Comparison of ENCODE assay signal across 8 cellular contexts in genomic region chr1:2611034-2611501, GRCh38. TPM values are rescaled to one million over a fixed set of nuclear protein-coding genes. Genes with fewer than 3 reads are reported as not detected.
DNase-seq lines count a peak whose midpoint lies in the region; ATAC-seq and TF ChIP-seq lines count a peak whose summit lies in the region.

No MANE protein-coding gene starts in this region.

- POLR2A ChIA-PET in naive thymus-derived CD4-positive, alpha-beta T cell (lab: Charles Lee), result no interaction called here
- POLR2A ChIA-PET in activated CD4-positive, alpha-beta T cell treated with anti-CD3 and anti-CD28 coated beads, Interleukin-2, amount 10 ng/mL, durations not matched to agents 7 days and 5 days (lab: Charles Lee), result no interaction called here

- peaks cover 0 to 15% (median 6%) of the 10 kb centered on the region in 5 donors for H3K36me3 Mint-ChIP-seq in naive thymus-derived CD4-positive, alpha-beta T cell
- H3K36me3 Mint-ChIP-seq in activated CD4-positive, alpha-beta T cell treated with anti-CD3 and anti-CD28 coated beads, Interleukin-2, amount 10 ng/mL, durations not matched to agents 7 days and 5 days (ENCODE audit: low read depth), result no peaks in the 10 kb centered on the region

- H3K27me3 Mint-ChIP-seq in naive thymus-derived CD4-positive, alpha-beta T cell, result peaks cover 0 to 9% (median 0%) of the 10 kb centered on the region in 5 donors
- no peaks in the 10 kb centered on the region for H3K27me3 Mint-ChIP-seq in activated CD4-positive, alpha-beta T cell treated with anti-CD3 and anti-CD28 coated beads, Interleukin-2, amount 10 ng/mL, durations not matched to agents 7 days and 5 days

- H3K9me3 Mint-ChIP-seq in naive thymus-derived CD4-positive, alpha-beta T cell, result peaks cover 8 to 31% (median 19%) of the 10 kb centered on the region in 11 donors
- H3K9me3 Mint-ChIP-seq in activated CD4-positive, alpha-beta T cell treated with anti-CD3 and anti-CD28 coated beads, Interleukin-2, amount 10 ng/mL, durations not matched to agents 7 days and 5 days, result peaks cover 21% of the 10 kb centered on the region

- no peaks in the 10 kb centered on the region for H3K36me3 ChIP-seq in colonic mucosa
- no peaks in the 10 kb centered on the region for H3K36me3 ChIP-seq in naive thymus-derived CD4-positive, alpha-beta T cell (ENCODE audit: control insufficient read depth in 2 of 3, insufficient read depth in 3 of 3, low read length in 3 of 3)

- H3K4me3 ChIP-seq in colonic mucosa, result no peak overlapping the region
- no peak overlapping the region for H3K4me3 ChIP-seq in naive thymus-derived CD4-positive, alpha-beta T cell (ENCODE audit: low read length)

- peaks cover 3% of the 10 kb centered on the region for H3K27me3 ChIP-seq in colonic mucosa
- H3K27me3 ChIP-seq in naive thymus-derived CD4-positive, alpha-beta T cell (ENCODE audit: control insufficient read depth in 2 of 2, insufficient read depth in 2 of 2, low read length in 2 of 2), result no peaks in the 10 kb centered on the region

- ATAC-seq in naive thymus-derived CD4-positive, alpha-beta T cell, result peak; percentile 60
- ATAC-seq in HG03571 (IDR thresholded peaks at IDR 0.05; ENCODE audit: unreplicated experiment), result no peak
- no peak for ATAC-seq in HG03342 (IDR thresholded peaks at IDR 0.05; ENCODE audit: unreplicated experiment)

- no peak overlapping the region for H3K27ac ChIP-seq in colonic mucosa
- H3K27ac ChIP-seq in naive thymus-derived CD4-positive, alpha-beta T cell (ENCODE audit: low read depth, low read length), result no peak overlapping the region

- no peaks in the 10 kb centered on the region for H3K9me3 ChIP-seq in colonic mucosa
- peaks cover 0 to 14% (median 0%) of the 10 kb centered on the region in 3 experiments for H3K9me3 ChIP-seq in naive thymus-derived CD4-positive, alpha-beta T cell (ENCODE audit: control insufficient read depth in 2 of 3, low read length in 3 of 3)

- CTCF ChIA-PET in naive thymus-derived CD4-positive, alpha-beta T cell (lab: Charles Lee), result no interaction called here
- CTCF ChIA-PET in activated CD4-positive, alpha-beta T cell treated with anti-CD3 and anti-CD28 coated beads, Interleukin-2, amount 10 ng/mL, durations not matched to agents 7 days and 5 days (lab: Charles Lee), result no interaction called here

- H3K4me3 Mint-ChIP-seq in naive thymus-derived CD4-positive, alpha-beta T cell, result no peak overlapping the region
- no peak overlapping the region for H3K4me3 Mint-ChIP-seq in activated CD4-positive, alpha-beta T cell treated with anti-CD3 and anti-CD28 coated beads, Interleukin-2, amount 10 ng/mL, durations not matched to agents 7 days and 5 days

- H3K27ac Mint-ChIP-seq in naive thymus-derived CD4-positive, alpha-beta T cell, result no peak overlapping the region
- no peak overlapping the region for H3K27ac Mint-ChIP-seq in activated CD4-positive, alpha-beta T cell treated with anti-CD3 and anti-CD28 coated beads, Interleukin-2, amount 10 ng/mL, durations not matched to agents 7 days and 5 days

- no peak for TF ChIP-seq CTCF in colonic mucosa (IDR thresholded peaks at IDR 0.05)

- H3K4me1 ChIP-seq in colonic mucosa, result no peaks in the 10 kb centered on the region
- no peaks in the 10 kb centered on the region for H3K4me1 ChIP-seq in naive thymus-derived CD4-positive, alpha-beta T cell (ENCODE audit: control insufficient read depth in 2 of 2, insufficient read depth in 2 of 2, low read length in 2 of 2)

- H3K4me1 Mint-ChIP-seq in naive thymus-derived CD4-positive, alpha-beta T cell, result no peaks in the 10 kb centered on the region
- no peaks in the 10 kb centered on the region for H3K4me1 Mint-ChIP-seq in activated CD4-positive, alpha-beta T cell treated with anti-CD3 and anti-CD28 coated beads, Interleukin-2, amount 10 ng/mL, durations not matched to agents 7 days and 5 days

- intact Hi-C loops in colonic mucosa (cut with DNase I), result no loop called here
- intact Hi-C loops in naive thymus-derived CD4-positive, alpha-beta T cell (cut with micrococcal nuclease), result no loop called here

- peak; percentile 56 for DNase-seq in D341Med (ENCODE audit: low spot score)
- peak; percentile 3 for DNase-seq in M059J (ENCODE audit: low read depth)
- DNase-seq in colonic mucosa, result peak; percentile 89
- peak in 3 of 9 donors; percentile 6 to 25 (median 6) for DNase-seq in naive thymus-derived CD4-positive, alpha-beta T cell
- no peak for DNase-seq in HuH-7.5 (ENCODE audit: low spot score)
- no peak for DNase-seq in activated CD4-positive, alpha-beta T cell treated with anti-CD3 and anti-CD28 coated beads, Interleukin-2, amount 10 ng/mL, durations not matched to agents 7 days and 5 days

- H3K9ac ChIP-seq in colonic mucosa (ENCODE audit: low read depth in 2 of 2, low read length in 2 of 2), result no peak overlapping the region

RNA-seq across cellular contexts. Expression of gene MMEL1, which starts 21.7 kb away (rescaled TPM):
- total RNA-seq in M059J (2014; rRNA removed; shearing (Covaris generic)), result not detected in 2 replicates
- total RNA-seq in colonic mucosa, result 10 to 100 TPM; 11.4 to 13.9 TPM
- 1 to 10 TPM; 2.0 to 3.7 (median 2.5) TPM for total RNA-seq in naive thymus-derived CD4-positive, alpha-beta T cell
- 10 to 100 TPM; 12.5 to 20.5 TPM for polyA plus RNA-seq in naive thymus-derived CD4-positive, alpha-beta T cell
- total RNA-seq in activated CD4-positive, alpha-beta T cell treated with anti-CD3 and anti-CD28 coated beads, Interleukin-2, amount 10 ng/mL, durations not matched to agents 7 days and 5 days, result 1 to 10 TPM; 2.9 to 3.5 TPM

RNA-seq across cellular contexts. Expression of gene PRXL2B, which starts 24.5 kb away (rescaled TPM):
- total RNA-seq in M059J (2014; rRNA removed; shearing (Covaris generic)), result 12.9 and 17.2 TPM in 2 replicates
- total RNA-seq in colonic mucosa, result 100 to 1,000 TPM; 105 to 120 TPM
- 10 to 100 TPM; 12.3 to 37.0 (median 26.7) TPM for total RNA-seq in naive thymus-derived CD4-positive, alpha-beta T cell
- polyA plus RNA-seq in naive thymus-derived CD4-positive, alpha-beta T cell, result 10 to 100 TPM; 15.7 to 26.5 TPM
- 10 to 100 TPM; 25.2 to 33.3 TPM for total RNA-seq in activated CD4-positive, alpha-beta T cell treated with anti-CD3 and anti-CD28 coated beads, Interleukin-2, amount 10 ng/mL, durations not matched to agents 7 days and 5 days

RNA-seq across cellular contexts. Expression of gene TNFRSF14, which starts 54.9 kb away (rescaled TPM):
- 4.6 and 13.9 TPM in 2 replicates for total RNA-seq in M059J (2014; rRNA removed; shearing (Covaris generic))
- total RNA-seq in colonic mucosa, result 100 to 1,000 TPM; 111 to 145 TPM
- total RNA-seq in naive thymus-derived CD4-positive, alpha-beta T cell, result 100 to 1,000 TPM; 182 to 253 (median 204) TPM
- polyA plus RNA-seq in naive thymus-derived CD4-positive, alpha-beta T cell, result 10 to 100 TPM; 52.5 to 65.1 TPM
- 100 to 1,000 TPM; 182 to 192 TPM for total RNA-seq in activated CD4-positive, alpha-beta T cell treated with anti-CD3 and anti-CD28 coated beads, Interleukin-2, amount 10 ng/mL, durations not matched to agents 7 days and 5 days

Comparison
In these comparisons a context has a peak if more than half of its experiments do, and no peak if none do; other contexts are left out.
1. DNase-seq: peak in D341Med (single experiment), M059J (single experiment) and colonic mucosa (single experiment); none in HuH-7.5 (single experiment) and activated CD4-positive, alpha-beta T cell treated with anti-CD3 and anti-CD28 coated beads, Interleukin-2, amount 10 ng/mL, durations not matched to agents 7 days and 5 days (single experiment).